ENCODE assay signal across 20 cellular contexts in the genomic region with DNA sequence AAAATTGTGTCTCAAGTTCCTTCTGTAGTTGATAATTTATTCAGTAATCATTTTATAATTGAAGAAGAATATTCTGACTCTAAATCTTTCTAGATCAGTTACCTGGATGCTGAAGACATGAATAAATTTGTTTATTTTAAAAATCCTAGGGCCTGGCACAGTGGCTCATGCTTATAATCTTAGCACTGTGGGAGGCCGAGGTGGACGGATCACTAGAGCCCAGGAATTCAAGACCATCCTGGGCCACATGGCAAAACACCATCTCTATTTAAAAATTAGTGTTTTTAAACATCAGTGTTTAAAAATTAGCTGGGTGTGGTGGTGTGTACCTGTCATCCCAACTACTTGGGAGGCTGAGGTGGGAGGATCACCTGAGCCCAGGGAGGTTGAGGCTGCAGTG.
"Had no signal": no experiment of that assay in that cellular context is flagged by ENCODE, and none has a peak within 500 bp of the region (broad histone marks: within the 10 kb centered on the region; RNA-seq: fewer than 3 reads in every experiment).

No MANE protein-coding gene starts in this region.

- H3K9me2 ChIP-seq: SK-N-SH had no signal

- H3K9me3 ChIP-seq: MG63, SK-N-SH had no signal

- ATAC-seq: Panc1 had no signal

- H3K4me2 ChIP-seq: SK-N-SH had no signal

- H3K4me3 ChIP-seq: MG63 had no signal

- DNase-seq: IMR-90, Karpas-422, KG1, MG63, NCI-H1092 treated with DMSO at 0.1 percent for 48 hours, NCI-H1436, NCI-H187, NCI-H2029, NCI-H2081 treated with DMSO at 0.1 percent for 48 hours, NCI-H2171, NCI-H226, NCI-H446, NCI-H510A, NCI-H524 treated with DMSO at 0.1 percent for 48 hours, NCI-H69, NCI-H774, SHP77, SK-N-SH had no signal

- H3K9ac ChIP-seq: SK-N-SH had no signal

- H3K27ac ChIP-seq: RWPE1 had no signal

- H3K36me3 ChIP-seq: MG63 had no signal

- H3K27me3 ChIP-seq: MG63 had no signal
